In genomic region chr7:100696123-100696521, GRCh38 we compare ENCODE assay signal across 15 cellular contexts. TPM values are rescaled to one million over a fixed set of nuclear protein-coding genes. Genes with fewer than 3 reads are reported as not detected.
DNase-seq lines count a peak whose midpoint lies in the region; ATAC-seq and TF ChIP-seq lines count a peak whose summit lies in the region.
"Had no signal": no experiment of that assay in that cellular context is flagged by ENCODE, and none has a peak within 500 bp of the region (broad histone marks: within the 10 kb centered on the region; RNA-seq: fewer than 3 reads in every experiment).

No MANE protein-coding gene starts in this region.

- no peak overlapping the region for H3K4ac ChIP-seq in H9 (ENCODE audit: low read depth, low read length)

- no peak overlapping the region for H2BK20ac ChIP-seq in H9 (ENCODE audit: low read depth, low read length, poor library complexity, severe bottlenecking)

- peaks cover 16% of the 10 kb centered on the region; the same call in 1 of the 2 replicates for H3K79me2 ChIP-seq in H9 (ENCODE audit: insufficient read depth, low read length)

- H4K91ac ChIP-seq in H9 (ENCODE audit: insufficient read length, low read depth, low read length), result no peak overlapping the region

- H3K4me1 Mint-ChIP-seq in H9 (peaks cover 31 to 33% of the 10 kb centered on the region in 2 experiments), nephron progenitor cell (peaks cover 26% of the 10 kb centered on the region)
- H3K4me1 Mint-ChIP-seq in activated T-helper 17 cell treated with anti-CD3 and anti-CD28 coated beads, Interleukin-2, amount 50 U/mL, for 72 hours, result peaks cover 23% of the 10 kb centered on the region

- no peak overlapping the region for H3K23ac ChIP-seq in H9 (ENCODE audit: insufficient read length, low read depth, low read length)

- H3K27ac ChIP-seq in H9 (ENCODE audit: insufficient read length, low read depth, low read length) (peak overlapping the region; percentile 97), heart right ventricle (no peak overlapping the region)
- H3K27ac ChIP-seq: lower lobe of right lung, tibial artery had no signal

- no peaks in the 10 kb centered on the region for H3K9me3 ChIP-seq in H9 (ENCODE audit: control insufficient read depth, low read depth, low read length)
- no peaks in the 10 kb centered on the region for H3K9me3 ChIP-seq in heart right ventricle
- H3K9me3 ChIP-seq: lower lobe of right lung, tibial artery had no signal

- DNase-seq in H9 (no peak), nephron progenitor cell (no peak), heart right ventricle (no peak)
- DNase-seq: erythroblast, hippocampal formation, lower lobe of right lung, NCI-H1417, NCI-H524, RPMI8226, T-helper 9 cell, tibial artery had no signal

- H2BK12ac ChIP-seq in H9 (ENCODE audit: insufficient read length, low read depth, low read length), result no peak overlapping the region

- no peak overlapping the region for H2AFZ ChIP-seq in H9 (ENCODE audit: low read length)

- H3K36me3 ChIP-seq in heart right ventricle, result no peaks in the 10 kb centered on the region
- H3K36me3 ChIP-seq: lower lobe of right lung, tibial artery had no signal

- H3K4me3 Mint-ChIP-seq in H9 (peak overlapping the region in 1 of 2 experiments; percentile 72; a peak in 3 of 5 replicates), nephron progenitor cell (peak overlapping the region; percentile 64)
- H3K4me3 Mint-ChIP-seq in activated T-helper 17 cell treated with anti-CD3 and anti-CD28 coated beads, Interleukin-2, amount 50 U/mL, for 72 hours, result peak overlapping the region; percentile 71

- H4K5ac ChIP-seq in H9 (ENCODE audit: insufficient read length, low read depth, low read length), result peak overlapping the region; percentile 86

- no peak overlapping the region for H4K8ac ChIP-seq in H9 (replicated peaks; ENCODE audit: insufficient read length, low read depth, low read length)

- peaks cover 12% of the 10 kb centered on the region for H3K23me2 ChIP-seq in H9 (ENCODE audit: insufficient read length, low read depth, low read length, poor library complexity, severe bottlenecking)

- H3K79me1 ChIP-seq in H9 (ENCODE audit: insufficient read depth, low read depth, low read length, poor library complexity, severe bottlenecking), result peaks cover under 1% of the 10 kb centered on the region

- intact Hi-C loops in heart right ventricle (cut with DNase I), result loop anchor here in 1 of 10 donors (10.0 kb wide), 1 partner anchor 91 kb away; the partner anchor contains the start of gene PCOLCE

- peaks cover 2% of the 10 kb centered on the region for H3K27me3 Mint-ChIP-seq in H9 (ENCODE audit: low read depth)
- H3K27me3 Mint-ChIP-seq in activated T-helper 17 cell treated with anti-CD3 and anti-CD28 coated beads, Interleukin-2, amount 50 U/mL, for 72 hours, result peaks cover 4% of the 10 kb centered on the region
- peaks cover 49% of the 10 kb centered on the region for H3K27me3 Mint-ChIP-seq in nephron progenitor cell (ENCODE audit: low read depth, poor library complexity)

- H3K36me3 Mint-ChIP-seq in H9 (ENCODE audit: insufficient read depth in 1 of 3, low read depth in 3 of 3) (peaks cover 5 to 8% (median 7%) of the 10 kb centered on the region in 3 experiments), nephron progenitor cell (ENCODE audit: low read depth) (no peaks in the 10 kb centered on the region)
- peaks cover 21% of the 10 kb centered on the region for H3K36me3 Mint-ChIP-seq in activated T-helper 17 cell treated with anti-CD3 and anti-CD28 coated beads, Interleukin-2, amount 50 U/mL, for 72 hours (ENCODE audit: low read depth)

- H3K9me3 Mint-ChIP-seq in H9 (no peaks in the 10 kb centered on the region), nephron progenitor cell (no peaks in the 10 kb centered on the region)
- no peaks in the 10 kb centered on the region for H3K9me3 Mint-ChIP-seq in activated T-helper 17 cell treated with anti-CD3 and anti-CD28 coated beads, Interleukin-2, amount 50 U/mL, for 72 hours

- H2BK5ac ChIP-seq in H9 (ENCODE audit: insufficient read length, low read length), result no peak overlapping the region

- H2BK15ac ChIP-seq in H9 (ENCODE audit: low read depth, low read length), result no peak overlapping the region

- H3K4me3 ChIP-seq in heart right ventricle, result no peak overlapping the region
- H3K4me3 ChIP-seq: lower lobe of right lung, tibial artery had no signal

- H3K56ac ChIP-seq in H9 (ENCODE audit: insufficient read length, low read depth, low read length), result no peak overlapping the region

- peak overlapping the region; percentile 72; the same call in 1 of the 2 replicates for H3K14ac ChIP-seq in H9 (ENCODE audit: insufficient read depth, low read length)

- H3K18ac ChIP-seq in H9 (ENCODE audit: insufficient read length, low read depth, low read length), result no peak overlapping the region

- H2BK120ac ChIP-seq in H9 (ENCODE audit: low read depth, low read length, poor library complexity, severe bottlenecking), result peak overlapping the region; percentile 15

- TF ChIP-seq CTCF in H9 (conservative IDR thresholded peaks at IDR 0.05), result no peak
- TF ChIP-seq CTCF in nephron progenitor cell (IDR thresholded peaks at IDR 0.05), result no peak
- TF ChIP-seq CTCF in heart right ventricle (IDR thresholded peaks at IDR 0.05), result no peak

- peak overlapping the region; percentile 70 for H3K9ac ChIP-seq in H9 (ENCODE audit: extremely low read depth, insufficient read length, low read length)

- peak overlapping the region; percentile 71 for H3T11ph ChIP-seq in H9 (ENCODE audit: low read length)

- H3K4me1 ChIP-seq in H9 (ENCODE audit: insufficient read depth, low read length), result 0 out of 2 replicates have a peak, but pooled peaks cover 5% of the 10 kb centered on the region
- peaks cover 19 to 34% (median 27%) of the 10 kb centered on the region in 9 donors for H3K4me1 ChIP-seq in heart right ventricle

- peak overlapping the region; percentile 36 to 97 (median 37); a peak in 5 of 7 replicates for H3K27ac Mint-ChIP-seq in H9
- peak overlapping the region; percentile 85 for H3K27ac Mint-ChIP-seq in activated T-helper 17 cell treated with anti-CD3 and anti-CD28 coated beads, Interleukin-2, amount 50 U/mL, for 72 hours
- no peak overlapping the region for H3K27ac Mint-ChIP-seq in nephron progenitor cell

- H2AK5ac ChIP-seq in H9 (ENCODE audit: insufficient read length, low read length), result no peak overlapping the region

- H3K4me2 ChIP-seq in H9 (ENCODE audit: insufficient read depth, insufficient read length, low read length), result peak overlapping the region; percentile 44

- no peak for ATAC-seq in activated T-helper 17 cell treated with anti-CD3 and anti-CD28 coated beads, Interleukin-2, amount 50 U/mL, for 72 hours (replicated peaks)
- ATAC-seq in HG03342 (IDR thresholded peaks at IDR 0.05; ENCODE audit: unreplicated experiment), result no peak
- ATAC-seq in heart right ventricle, result no peak
- ATAC-seq: lower lobe of right lung had no signal

- WGBS in H9 (ENCODE audit: extremely low coverage, insufficient read length, low lambda C conversion rate), result no CpG with 5 or more reads among the region's 6 CpGs
- 81 to 83% methylated on average over 6 of the region's 6 CpGs for WGBS in heart right ventricle, 2 donors

- H4K20me1 ChIP-seq in H9 (ENCODE audit: control insufficient read depth, insufficient read depth, insufficient read length), result no peaks in the 10 kb centered on the region

- H3K27me3 ChIP-seq in H9 (ENCODE audit: insufficient read depth, low read length) (no peaks in the 10 kb centered on the region), heart right ventricle (no peaks in the 10 kb centered on the region)

RNA-seq across cellular contexts. Expression of gene GIGYF1, which starts 2.1 kb away (rescaled TPM):
- total RNA-seq in H9 (2021) (101 and 104 TPM in 2 replicates), heart right ventricle (10 to 100 TPM; 20.5 to 33.9 (median 24.2) TPM)
- total RNA-seq in activated T-helper 17 cell treated with anti-CD3 and anti-CD28 coated beads, Interleukin-2, amount 50 U/mL, for 72 hours, result 10 to 100 TPM; 40.2 to 53.1 TPM
- 10 to 100 TPM in 1 of 2 donors, 1 to 10 TPM in 1; 9.4 to 47.3 TPM for polyA plus RNA-seq in heart right ventricle

RNA-seq across cellular contexts. Expression of gene POP7, which starts 9.8 kb away (rescaled TPM):
- 96.7 and 96.9 TPM in 2 replicates for total RNA-seq in H9 (2021)
- total RNA-seq in activated T-helper 17 cell treated with anti-CD3 and anti-CD28 coated beads, Interleukin-2, amount 50 U/mL, for 72 hours, result 10 to 100 TPM; 29.6 to 68.9 TPM
- 10 to 100 TPM; 23.2 to 34.9 (median 25.3) TPM for total RNA-seq in heart right ventricle
- polyA plus RNA-seq in heart right ventricle, result 10 to 100 TPM; 35.5 to 71.5 TPM

RNA-seq across cellular contexts. Expression of gene GNB2, which starts 22.6 kb away (rescaled TPM):
- total RNA-seq in H9 (2021), result 171 and 174 TPM in 2 replicates
- 100 to 1,000 TPM; 181 to 271 TPM for total RNA-seq in activated T-helper 17 cell treated with anti-CD3 and anti-CD28 coated beads, Interleukin-2, amount 50 U/mL, for 72 hours
- total RNA-seq in heart right ventricle, result 100 to 1,000 TPM in 7 of 10 donors, 10 to 100 TPM in 3; 91.6 to 150 (median 106) TPM
- 100 to 1,000 TPM in 1 of 2 donors, 10 to 100 TPM in 1; 32.8 to 227 TPM for polyA plus RNA-seq in heart right ventricle

RNA-seq across cellular contexts. Expression of gene EPO, which starts 24.1 kb away (rescaled TPM):
- total RNA-seq in H9 (2021), result 0.33 and 0.44 TPM in 2 replicates
- not detected for total RNA-seq in activated T-helper 17 cell treated with anti-CD3 and anti-CD28 coated beads, Interleukin-2, amount 50 U/mL, for 72 hours
- under 1 TPM in 1 of 10 donors, not detected in 9; 0.23 TPM for total RNA-seq in heart right ventricle
- not detected for polyA plus RNA-seq in heart right ventricle
- total RNA-seq: lower lobe of right lung, osteocyte had no signal

RNA-seq across cellular contexts. Expression of gene ZAN, which starts 37.3 kb away (rescaled TPM):
- total RNA-seq in H9 (2021), result not detected in 2 replicates
- total RNA-seq in activated T-helper 17 cell treated with anti-CD3 and anti-CD28 coated beads, Interleukin-2, amount 50 U/mL, for 72 hours, result not detected
- not detected for total RNA-seq in heart right ventricle
- not detected for polyA plus RNA-seq in heart right ventricle
- total RNA-seq: activated CD8-positive, alpha-beta memory T cell treated with anti-CD3 and anti-CD28 coated beads for 36 hours; lower lobe of right lung; osteocyte had no signal
